In the genomic region with DNA sequence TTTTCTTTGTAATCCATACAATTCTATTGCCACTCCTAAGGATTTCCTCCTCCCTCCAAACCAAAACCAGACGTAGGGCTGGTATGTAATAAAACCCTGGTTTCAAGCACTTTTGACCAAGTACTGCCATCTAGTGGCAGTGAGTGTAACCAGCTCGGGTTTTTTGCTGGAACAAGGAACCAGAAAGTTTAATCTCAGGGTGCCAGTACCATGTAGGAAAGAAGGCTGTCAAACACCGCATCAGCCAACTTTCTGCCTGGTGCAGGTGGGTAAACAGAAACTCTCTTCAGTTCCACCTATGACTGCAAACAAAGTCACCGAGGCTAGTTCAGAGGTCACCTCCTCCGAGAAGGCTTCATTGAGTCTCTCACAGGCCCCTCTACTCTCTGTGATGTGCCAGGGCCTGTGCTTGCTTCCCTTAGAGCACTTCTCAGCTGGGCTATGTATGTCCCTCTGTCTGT, we compare ENCODE assay signal across 8 cellular contexts. TPM values are rescaled to one million over a fixed set of nuclear protein-coding genes. Genes with fewer than 3 reads are reported as not detected.
A peak's percentile ranks its signal among the peaks of the same experiment; 100 is the strongest.
DNase-seq lines count a peak whose midpoint lies in the region; ATAC-seq and TF ChIP-seq lines count a peak whose summit lies in the region.

No MANE protein-coding gene starts in this region.

- H3K4me1 Mint-ChIP-seq in CD8-positive, alpha-beta T cell (ENCODE audit: low read depth) = no peaks in the 10 kb centered on the region

- DNase-seq in CD8-positive, alpha-beta T cell = peak in 6 of 7 experiments; percentile 30 to 65 (median 40)
- peak; percentile 42 for DNase-seq in NCI-H2029 (lab: John Stamatoyannopoulos, UW)
- DNase-seq in UCSD-AML1 (lab: John Stamatoyannopoulos, UW; ENCODE audit: unreplicated experiment) = peak; percentile 31
- DNase-seq in T47D (ENCODE audit: low read depth in 1 of 2, low spot score in 1 of 2) = peak; percentile 25 to 77
- DNase-seq in iPS-NIHi7 (ENCODE audit: extremely low spot score) = peak; percentile 74
- DNase-seq in stimulated activated CD4-positive, alpha-beta T cell treated with anti-CD3 and anti-CD28 coated beads, Interleukin-1b, Interleukin-23, amount 100 ng/mL, for 48 hours = peak; percentile 50

- no peak overlapping the region for H3K27ac Mint-ChIP-seq in CD8-positive, alpha-beta T cell

- CTCF ChIA-PET in CD8-positive, alpha-beta T cell (lab: Charles Lee) = interaction anchor here (0.6 to 11.4 kb wide), 14 partner anchors 9 to 1662 kb away, joined by 3 to 130 read pairs (median 4); partner anchors contain the start of gene THNSL2

- TF ChIP-seq CTCF in CD8-positive, alpha-beta T cell (IDR thresholded peaks at IDR 0.05) = peak; percentile 96

- ATAC-seq in CD8-positive, alpha-beta T cell = peak; percentile 54
- ATAC-seq in GM21576 (IDR thresholded peaks at IDR 0.05; ENCODE audit: unreplicated experiment) (peak; percentile 66), HG02840 (IDR thresholded peaks at IDR 0.05; ENCODE audit: low FRiP score, unreplicated experiment) (no peak)

- peaks cover 2% of the 10 kb centered on the region for H3K27me3 Mint-ChIP-seq in CD8-positive, alpha-beta T cell (ENCODE audit: low read depth)

- no peak overlapping the region for H3K4me3 ChIP-seq in CD8-positive, alpha-beta T cell (ENCODE audit: low read depth, low read length)

- H3K4me3 Mint-ChIP-seq in CD8-positive, alpha-beta T cell = no peak overlapping the region

- no peaks in the 10 kb centered on the region for H3K9me3 ChIP-seq in CD8-positive, alpha-beta T cell (ENCODE audit: low read length)

- in situ Hi-C loops in T47D (cut with HindIII; ENCODE audit: low pct_unique_long_range_greater_than_20kb, low sequenced_read_pairs) = no loop called here

- POLR2A ChIA-PET in CD8-positive, alpha-beta T cell (lab: Charles Lee) = interaction anchor here (0.6 to 1.6 kb wide), 4 partner anchors 100 to 1408 kb away, joined by 3 to 10 read pairs (median 4); partner anchors contain the start of gene RNU2-63P

- no peaks in the 10 kb centered on the region for H3K36me3 Mint-ChIP-seq in CD8-positive, alpha-beta T cell

- no peaks in the 10 kb centered on the region for H3K9me3 Mint-ChIP-seq in CD8-positive, alpha-beta T cell

- no peaks in the 10 kb centered on the region for H3K36me3 ChIP-seq in CD8-positive, alpha-beta T cell (ENCODE audit: insufficient read depth, low read length)

- no peaks in the 10 kb centered on the region for H3K27me3 ChIP-seq in CD8-positive, alpha-beta T cell (ENCODE audit: insufficient read depth, low read length)

- intact Hi-C loops in CD8-positive, alpha-beta T cell (cut with DNase I, micrococcal nuclease) = loop anchor here (1.0 to 5.0 kb wide), 2 partner anchors 100 to 158 kb away; no protein-coding TSS in a partner anchor

- H3K27ac ChIP-seq in CD8-positive, alpha-beta T cell (ENCODE audit: low read depth, low read length) = no peak overlapping the region

- H3K4me1 ChIP-seq in CD8-positive, alpha-beta T cell (ENCODE audit: insufficient read depth, low read length) = no peaks in the 10 kb centered on the region

RNA-seq across cellular contexts. Expression of gene THNSL2, which starts 10.2 kb away (rescaled TPM):
- total RNA-seq in CD8-positive, alpha-beta T cell = under 1 TPM; 0.14 TPM

RNA-seq across cellular contexts. Expression of gene FABP1, which starts 32.1 kb away (rescaled TPM):
- not detected for total RNA-seq in CD8-positive, alpha-beta T cell
